In genomic region chr19:19549804-19550453, GRCh38 we compare ENCODE assay signal across 20 cellular contexts. TPM values are rescaled to one million over a fixed set of nuclear protein-coding genes. Genes with fewer than 3 reads are reported as not detected.
"Had no signal": no experiment of that assay in that cellular context is flagged by ENCODE, and none has a peak within 500 bp of the region (broad histone marks: within the 10 kb centered on the region; RNA-seq: fewer than 3 reads in every experiment).

No MANE protein-coding gene starts in this region.

- H3K4me3 Mint-ChIP-seq: activated CD4-positive, alpha-beta memory T cell treated with anti-CD3 and anti-CD28 coated beads for 36 hours; activated CD8-positive, alpha-beta memory T cell treated with anti-CD3 and anti-CD28 coated beads, Interleukin-2, amount 10 ng/mL, durations not matched to agents 7 days and 5 days; brain; naive B cell; stimulated activated naive CD8-positive, alpha-beta T cell treated with anti-CD3 and anti-CD28 coated beads, Interleukin-15, amount 100 ng/mL, for 72 hours had no signal

- H3K36me3 ChIP-seq: heart right ventricle, upper lobe of left lung had no signal

- H3K4me1 ChIP-seq: upper lobe of left lung had no signal

- H3K27me3 Mint-ChIP-seq: activated CD4-positive, alpha-beta memory T cell treated with anti-CD3 and anti-CD28 coated beads for 36 hours; brain; stimulated activated naive CD8-positive, alpha-beta T cell treated with anti-CD3 and anti-CD28 coated beads, Interleukin-15, amount 100 ng/mL, for 72 hours had no signal

- ATAC-seq: activated CD8-positive, alpha-beta memory T cell treated with anti-CD3 and anti-CD28 coated beads, Interleukin-2, amount 10 ng/mL, durations not matched to agents 7 days and 5 days; SK-N-SH treated with all-trans-retinoic acid at 6 μM for 48 hours; stimulated activated naive CD8-positive, alpha-beta T cell treated with anti-CD3 and anti-CD28 coated beads, Interleukin-15, amount 100 ng/mL, for 72 hours had no signal

- H3K4me1 Mint-ChIP-seq: brain had no signal

- DNase-seq: activated CD4-positive, alpha-beta memory T cell treated with anti-CD3 and anti-CD28 coated beads for 36 hours; activated CD4-positive, alpha-beta T cell treated with anti-CD3 and anti-CD28 coated beads for 1 hour; activated CD8-positive, alpha-beta memory T cell treated with anti-CD3 and anti-CD28 coated beads, Interleukin-2, amount 10 ng/mL, durations not matched to agents 7 days and 5 days; activated naive CD4-positive, alpha-beta T cell treated with anti-CD3 and anti-CD28 coated beads, Interleukin-2, amount 50 U/mL, for 16 hours; activated T-cell treated with anti-CD3 and anti-CD28 coated beads, Interleukin-2, amount 50 U/mL, for 1 hour; amniotic stem cell; effector CD8-positive, alpha-beta T cell; foreskin melanocyte; heart right ventricle; naive B cell; stimulated activated CD4-positive, alpha-beta T cell treated with anti-CD3 and anti-CD28 coated beads, Interleukin-4, amount 100 ng/mL, for 4 hours; stimulated activated CD8-positive, alpha-beta memory T cell treated with anti-CD3 and anti-CD28 coated beads, Interleukin-4, amount 100 ng/mL, for 48 hours; stimulated activated naive CD8-positive, alpha-beta T cell treated with anti-CD3 and anti-CD28 coated beads, Interleukin-15, amount 100 ng/mL, for 72 hours; T-helper 1 cell; upper lobe of left lung had no signal

- H3K36me3 Mint-ChIP-seq: activated CD4-positive, alpha-beta memory T cell treated with anti-CD3 and anti-CD28 coated beads for 36 hours; activated CD8-positive, alpha-beta memory T cell treated with anti-CD3 and anti-CD28 coated beads, Interleukin-2, amount 10 ng/mL, durations not matched to agents 7 days and 5 days; brain; naive B cell had no signal

- H3K27me3 ChIP-seq: upper lobe of left lung had no signal

- H3K27ac Mint-ChIP-seq: activated CD4-positive, alpha-beta memory T cell treated with anti-CD3 and anti-CD28 coated beads for 36 hours; activated CD8-positive, alpha-beta memory T cell treated with anti-CD3 and anti-CD28 coated beads, Interleukin-2, amount 10 ng/mL, durations not matched to agents 7 days and 5 days; activated T-helper 2 cell treated with anti-CD3 and anti-CD28 coated beads, Interferon-gamma antibody, Interleukin-2, Interleukin-4, amounts not matched to agents 10 μg/mL and 5 μg/mL and 100 μg/mL, durations not matched to agents 14 hours and 24 hours and 36 hours; stimulated activated naive CD8-positive, alpha-beta T cell treated with anti-CD3 and anti-CD28 coated beads, Interleukin-15, amount 100 ng/mL, for 72 hours had no signal

- H3K4me3 ChIP-seq: heart right ventricle, upper lobe of left lung had no signal

- H3K9me3 ChIP-seq: upper lobe of left lung had no signal

- H3K27ac ChIP-seq: heart right ventricle, upper lobe of left lung had no signal

- H3K9me3 Mint-ChIP-seq: activated CD4-positive, alpha-beta memory T cell treated with anti-CD3 and anti-CD28 coated beads for 36 hours; activated T-helper 2 cell treated with anti-CD3 and anti-CD28 coated beads, Interferon-gamma antibody, Interleukin-2, Interleukin-4, amounts not matched to agents 10 μg/mL and 5 μg/mL and 100 μg/mL, durations not matched to agents 14 hours and 24 hours and 36 hours; stimulated activated naive CD8-positive, alpha-beta T cell treated with anti-CD3 and anti-CD28 coated beads, Interleukin-15, amount 100 ng/mL, for 72 hours had no signal

RNA-seq across cellular contexts. Expression of gene CILP2, which starts 11.9 kb away (rescaled TPM):
- total RNA-seq: lung microvascular endothelial cell had no signal

RNA-seq across cellular contexts. Expression of gene TSSK6, which starts 34.6 kb away (rescaled TPM):
- total RNA-seq: skeletal muscle tissue had no signal
